Comparison of ENCODE assay signal across 8 cellular contexts in the genomic region with DNA sequence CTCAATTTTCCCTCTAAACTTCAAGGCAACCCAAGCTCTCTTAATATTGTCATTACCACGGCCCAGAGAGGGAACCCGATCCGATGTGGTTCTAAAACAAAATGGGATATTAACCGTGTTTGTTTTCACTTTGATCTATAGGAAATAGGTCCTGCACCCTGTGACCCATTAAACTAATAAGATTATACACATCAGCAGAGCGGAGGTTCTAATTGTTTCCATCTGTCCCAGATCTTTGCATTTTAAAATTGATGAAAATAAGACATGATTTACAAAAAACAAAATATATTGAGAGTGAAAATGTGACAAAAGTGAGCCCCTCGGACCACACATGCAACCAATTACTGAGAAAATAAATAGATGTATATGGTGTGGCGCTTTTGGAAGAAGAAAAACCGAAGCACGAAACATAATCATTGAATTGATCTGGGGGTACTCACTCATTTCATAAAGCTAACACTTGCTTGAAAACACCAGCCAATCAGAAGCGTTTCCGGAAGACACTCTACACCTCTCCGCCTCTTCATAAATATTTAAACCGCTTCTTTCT.
A peak's percentile ranks its signal among the peaks of the same experiment; 100 is the strongest.
DNase-seq lines count a peak whose midpoint lies in the region; ATAC-seq and TF ChIP-seq lines count a peak whose summit lies in the region.

No MANE protein-coding gene starts in this region.

- peaks cover 3 to 17% of the 10 kb centered on the region in 2 donors for H3K36me3 Mint-ChIP-seq in activated T-cell treated with anti-CD3 and anti-CD28 coated beads, Interleukin-2, amount 50 U/mL, for 72 hours (ENCODE audit: insufficient read depth in 2 of 2)

- H3K27me3 ChIP-seq in SJSA1 (replicated peaks) (peaks cover 38% of the 10 kb centered on the region), thoracic aorta (replicated peaks; ENCODE audit: insufficient read depth) (peaks cover 48% of the 10 kb centered on the region), gastroesophageal sphincter (peaks cover 100% of the 10 kb centered on the region)

- no peaks in the 10 kb centered on the region for H3K9me3 ChIP-seq in SJSA1 (replicated peaks)
- no peaks in the 10 kb centered on the region for H3K9me3 ChIP-seq in thoracic aorta
- H3K9me3 ChIP-seq in gastroesophageal sphincter: peaks cover 0 to 33% (median 0%) of the 10 kb centered on the region in 3 donors

- H3K4me3 ChIP-seq in SJSA1 (peak overlapping the region; percentile 38), epithelial cell of proximal tubule (ENCODE audit: low read depth, low read length) (peak overlapping the region; percentile 53), thoracic aorta (peak overlapping the region; percentile 45), gastroesophageal sphincter (no peak overlapping the region)

- peak overlapping the region; percentile 89 for H3K27ac Mint-ChIP-seq in activated T-cell treated with anti-CD3 and anti-CD28 coated beads, Interleukin-2, amount 50 U/mL, for 72 hours

- H3K4me1 Mint-ChIP-seq in activated T-cell treated with anti-CD3 and anti-CD28 coated beads, Interleukin-2, amount 50 U/mL, for 72 hours (ENCODE audit: low read depth): peaks cover 50% of the 10 kb centered on the region

- H3K27me3 Mint-ChIP-seq in activated T-cell treated with anti-CD3 and anti-CD28 coated beads, Interleukin-2, amount 50 U/mL, for 72 hours (ENCODE audit: low read depth): peaks cover 37% of the 10 kb centered on the region

- no peak for TF ChIP-seq POLR2A in gastroesophageal sphincter (IDR thresholded peaks at IDR 0.05)

- H3K27ac ChIP-seq in SJSA1: peak overlapping the region; percentile 21; the same call in 1 of the 2 replicates
- H3K27ac ChIP-seq in thoracic aorta: no peak overlapping the region
- no peak overlapping the region for H3K27ac ChIP-seq in gastroesophageal sphincter

- H3K36me3 ChIP-seq in SJSA1 (no peaks in the 10 kb centered on the region), thoracic aorta (no peaks in the 10 kb centered on the region), gastroesophageal sphincter (no peaks in the 10 kb centered on the region)

- no peak for TF ChIP-seq CTCF in epithelial cell of proximal tubule (conservative IDR thresholded peaks at IDR 0.05; ENCODE audit: low read depth, low read length)
- no peak for TF ChIP-seq CTCF in thoracic aorta (IDR thresholded peaks at IDR 0.05)
- TF ChIP-seq CTCF in gastroesophageal sphincter (IDR thresholded peaks at IDR 0.05): no peak

- peak overlapping the region; percentile 87 to 95 for H3K4me3 Mint-ChIP-seq in activated T-cell treated with anti-CD3 and anti-CD28 coated beads, Interleukin-2, amount 50 U/mL, for 72 hours

- DNase-seq in activated T-cell treated with anti-CD3 and anti-CD28 coated beads, Interleukin-2, amount 50 U/mL, for 72 hours: no peak
- DNase-seq in activated T-cell treated with anti-CD3 and anti-CD28 coated beads, Interleukin-2, amount 50 U/mL, for 1 hour: no peak
- DNase-seq in SJSA1 (ENCODE audit: low read depth in 1 of 2, low spot score in 2 of 2) (no peak), epithelial cell of proximal tubule (ENCODE audit: low read depth) (no peak), thoracic aorta (ENCODE audit: low spot score) (no peak), HEK293T (ENCODE audit: extremely low spot score) (no peak)

- H3K4me1 ChIP-seq in SJSA1 (replicated peaks) (peaks cover 6% of the 10 kb centered on the region; the same call in 1 of the 2 replicates), thoracic aorta (ENCODE audit: control insufficient read depth in 1 of 2, low read depth in 2 of 2) (peaks cover 0 to 12% of the 10 kb centered on the region in 2 donors), gastroesophageal sphincter (peaks cover 0 to 27% (median 3%) of the 10 kb centered on the region in 3 donors)

- peaks cover 0 to 3% of the 10 kb centered on the region in 2 donors for H3K9me3 Mint-ChIP-seq in activated T-cell treated with anti-CD3 and anti-CD28 coated beads, Interleukin-2, amount 50 U/mL, for 72 hours

- CTCF ChIA-PET in HEK293T (lab: Yijun Ruan, JAX): interaction anchor here (0.6 to 1.0 kb wide), 3 partner anchors 10 to 993 kb away, joined by 3 read pairs; no protein-coding TSS in a partner anchor

- WGBS in gastroesophageal sphincter (ENCODE audit: low coverage in 1 of 2), 2 donors: 6 to 11% methylated on average over 12 to 13 of the region's 13 CpGs

- ATAC-seq in activated T-cell treated with anti-CD3 and anti-CD28 coated beads, Interleukin-2, amount 50 U/mL, for 72 hours (replicated peaks in 1 of 2): no peak
- ATAC-seq in thoracic aorta (ENCODE audit: insufficient number of reproducible peaks, low FRiP score, low read depth): no peak
- no peak for ATAC-seq in gastroesophageal sphincter
- no peak for ATAC-seq in HG02571 (IDR thresholded peaks at IDR 0.05; ENCODE audit: unreplicated experiment)

- POLR2A ChIA-PET in HEK293T (lab: Yijun Ruan, JAX): interaction anchor here (0.8 to 1.0 kb wide), 6 partner anchors 17 to 1307 kb away, joined by 3 to 4 read pairs (median 3); partner anchors contain the start of gene HOXA5

- no peak for TF ChIP-seq EP300 in gastroesophageal sphincter (IDR thresholded peaks at IDR 0.05)

TF ChIP-seq in HEK293T, 16 proteins besides CTCF, POLR2A, EP300 and RAD21:
- TF ChIP-seq ZNF384 (IDR thresholded peaks at IDR 0.05) (no peak), SP1 (IDR thresholded peaks at IDR 0.05) (no peak), BHLHE40 (IDR thresholded peaks at IDR 0.05; ENCODE audit: borderline replicate concordance) (no peak), PKNOX1 (IDR thresholded peaks at IDR 0.05) (no peak), L3MBTL2 (conservative IDR thresholded peaks at IDR 0.05) (no peak), SUZ12 (IDR thresholded peaks at IDR 0.05) (no peak), FOXA1 (IDR thresholded peaks at IDR 0.05) (no peak), NFRKB (IDR thresholded peaks at IDR 0.05) (no peak), ELF4 (IDR thresholded peaks at IDR 0.05) (no peak), LEF1 (IDR thresholded peaks at IDR 0.05; ENCODE audit: borderline replicate concordance) (no peak), FOXM1 (IDR thresholded peaks at IDR 0.05; ENCODE audit: borderline replicate concordance) (no peak), TARDBP (IDR thresholded peaks at IDR 0.05) (no peak), HDGF (IDR thresholded peaks at IDR 0.05; ENCODE audit: borderline replicate concordance) (no peak), ARNT (IDR thresholded peaks at IDR 0.05) (no peak), FOXK2 (IDR thresholded peaks at IDR 0.05) (no peak)

Comparison
In these comparisons a context has a peak if more than half of its experiments do, and no peak if none do; other contexts are left out.
1. H3K4me3 ChIP-seq: peak in SJSA1 (single experiment), epithelial cell of proximal tubule (single experiment) and thoracic aorta (single experiment); none in gastroesophageal sphincter (0 of 2).